Comparison of ENCODE assay signal across 26 cellular contexts in genomic region chr12:10160659-10161386, GRCh38. TPM values are rescaled to one million over a fixed set of nuclear protein-coding genes. Genes with fewer than 3 reads are reported as not detected.
DNase-seq lines count a peak whose midpoint lies in the region; ATAC-seq and TF ChIP-seq lines count a peak whose summit lies in the region.
"Had no signal": no experiment of that assay in that cellular context is flagged by ENCODE, and none has a peak within 500 bp of the region (broad histone marks: within the 10 kb centered on the region; RNA-seq: fewer than 3 reads in every experiment).

No MANE protein-coding gene starts in this region.

- no peaks in the 10 kb centered on the region for H3K27me3 ChIP-seq in BLaER1 treated with 17β-estradiol and CSF1 and Interleukin-3, amounts not matched to agents 10 nM and 100 nM
- H3K27me3 ChIP-seq in DOHH2 (ENCODE audit: control insufficient read depth, low read length) (no peaks in the 10 kb centered on the region), esophagus muscularis mucosa (no peaks in the 10 kb centered on the region)
- H3K27me3 ChIP-seq: heart left ventricle, Peyer's patch, transverse colon had no signal

- H3K27me3 Mint-ChIP-seq in activated T-cell treated with anti-CD3 and anti-CD28 coated beads, Interleukin-2, amount 50 U/mL, for 4 hours (ENCODE audit: low read depth) = no peaks in the 10 kb centered on the region

- H3K4me3 Mint-ChIP-seq in activated T-cell treated with anti-CD3 and anti-CD28 coated beads, Interleukin-2, amount 50 U/mL, for 4 hours = no peak overlapping the region
- H3K4me3 Mint-ChIP-seq: activated CD8-positive, alpha-beta T cell treated with anti-CD3 and anti-CD28 coated beads, Interleukin-2, amount 10 ng/mL, durations not matched to agents 7 days and 5 days; activated T-cell treated with anti-CD3 and anti-CD28 coated beads, Interleukin-2, amount 50 U/mL, for 72 hours; H9; stimulated activated naive CD8-positive, alpha-beta T cell treated with anti-CD3 and anti-CD28 coated beads, Interleukin-15, amount 100 ng/mL, for 72 hours had no signal

- TF ChIP-seq CTCF in DOHH2 (IDR thresholded peaks at IDR 0.05; ENCODE audit: low read depth, low read length, poor library complexity, severe bottlenecking) = no peak
- TF ChIP-seq CTCF in esophagus muscularis mucosa (IDR thresholded peaks at IDR 0.05) = no peak

- H3K36me3 Mint-ChIP-seq in activated T-cell treated with anti-CD3 and anti-CD28 coated beads, Interleukin-2, amount 50 U/mL, for 4 hours (ENCODE audit: insufficient read depth) = no peaks in the 10 kb centered on the region

- no peaks in the 10 kb centered on the region for H3K9me3 Mint-ChIP-seq in activated T-cell treated with anti-CD3 and anti-CD28 coated beads, Interleukin-2, amount 50 U/mL, for 4 hours
- H3K9me3 Mint-ChIP-seq: activated T-cell treated with anti-CD3 and anti-CD28 coated beads, Interleukin-2, amount 50 U/mL, for 72 hours; H9; stimulated activated naive CD8-positive, alpha-beta T cell treated with anti-CD3 and anti-CD28 coated beads, Interleukin-15, amount 100 ng/mL, for 72 hours had no signal

- peaks cover 8% of the 10 kb centered on the region; the same call in 1 of the 2 replicates for H3F3A ChIP-seq in DOHH2 (ENCODE audit: control insufficient read depth, insufficient read depth)

- H4K20me1 ChIP-seq in BLaER1 treated with 17β-estradiol and CSF1 and Interleukin-3, amounts not matched to agents 10 nM and 100 nM = no peaks in the 10 kb centered on the region
- H4K20me1 ChIP-seq in DOHH2 (ENCODE audit: control insufficient read depth, insufficient read depth, low read depth, low read length) = no peaks in the 10 kb centered on the region

- no peaks in the 10 kb centered on the region for H3K79me2 ChIP-seq in DOHH2 (ENCODE audit: control insufficient read depth, low read length)

- H3K4me1 ChIP-seq in BLaER1 treated with 17β-estradiol and CSF1 and Interleukin-3, amounts not matched to agents 10 nM and 100 nM = peaks cover 0 to 74% (median 21%) of the 10 kb centered on the region in 10 experiments; a peak in 15 of 20 replicates
- H3K4me1 ChIP-seq in DOHH2 (ENCODE audit: control insufficient read depth, low read length) (peaks cover 49% of the 10 kb centered on the region), esophagus muscularis mucosa (peaks cover 0 to 18% (median 14%) of the 10 kb centered on the region in 4 donors)
- H3K4me1 ChIP-seq: Peyer's patch, transverse colon had no signal

- H3K4me3 ChIP-seq in BLaER1 treated with 17β-estradiol and CSF1 and Interleukin-3, amounts not matched to agents 10 nM and 100 nM = peak overlapping the region in 1 of 10 experiments; percentile 17; a peak in 2 of 20 replicates
- peak overlapping the region; percentile 8; the same call in 1 of the 2 replicates for H3K4me3 ChIP-seq in DOHH2 (ENCODE audit: low read length)
- H3K4me3 ChIP-seq in esophagus muscularis mucosa = no peak overlapping the region
- H3K4me3 ChIP-seq: heart left ventricle, left ventricle myocardium inferior, Peyer's patch, transverse colon had no signal

- H3K9ac ChIP-seq in BLaER1 treated with 17β-estradiol and CSF1 and Interleukin-3, amounts not matched to agents 10 nM and 100 nM = peak overlapping the region in 3 of 11 experiments; percentile 43 to 65 (median 55); a peak in 7 of 22 replicates

- H3K36me3 ChIP-seq in BLaER1 treated with 17β-estradiol and CSF1 and Interleukin-3, amounts not matched to agents 10 nM and 100 nM = peaks cover 0 to 4% (median 0%) of the 10 kb centered on the region in 11 experiments; a peak in 1 of 22 replicates
- H3K36me3 ChIP-seq in DOHH2 (ENCODE audit: control insufficient read depth, low read length) = no peaks in the 10 kb centered on the region
- no peaks in the 10 kb centered on the region for H3K36me3 ChIP-seq in esophagus muscularis mucosa
- H3K36me3 ChIP-seq: heart left ventricle, left ventricle myocardium inferior, Peyer's patch, transverse colon had no signal

- no peaks in the 10 kb centered on the region for H3K4me1 Mint-ChIP-seq in activated T-cell treated with anti-CD3 and anti-CD28 coated beads, Interleukin-2, amount 50 U/mL, for 4 hours (ENCODE audit: low read depth)
- H3K4me1 Mint-ChIP-seq: H9; stimulated activated naive CD8-positive, alpha-beta T cell treated with anti-CD3 and anti-CD28 coated beads, Interleukin-15, amount 100 ng/mL, for 72 hours had no signal

- TF ChIP-seq POLR2A in esophagus muscularis mucosa (IDR thresholded peaks at IDR 0.05; ENCODE audit: low read depth) = no peak

- WGBS in esophagus muscularis mucosa = 51% methylated on average over 6 of the region's 6 CpGs

- intact Hi-C loops in esophagus muscularis mucosa (cut with DNase I) = no loop called here

- DNase-seq in NOMO-1 treated with DMSO at 0.1 percent for 48 hours (lab: John Stamatoyannopoulos, UW; ENCODE audit: unreplicated experiment) = peak; percentile 85
- DNase-seq in esophagus muscularis mucosa (ENCODE audit: extremely low spot score) = no peak
- no peak for DNase-seq in mucosa of gallbladder (ENCODE audit: low spot score)
- no peak for DNase-seq in activated T-cell treated with anti-CD3 and anti-CD28 coated beads, Interleukin-2, amount 50 U/mL, for 4 hours
- DNase-seq in activated gamma-delta T cell treated with Interleukin-2 at 50 U/mL for 16 hours = no peak
- DNase-seq: activated CD8-positive, alpha-beta T cell treated with anti-CD3 and anti-CD28 coated beads, Interleukin-2, amount 10 ng/mL, durations not matched to agents 7 days and 5 days; activated naive CD4-positive, alpha-beta T cell treated with anti-CD3 and anti-CD28 coated beads, Interleukin-2, amount 50 U/mL, for 16 hours; activated T-cell treated with anti-CD3 and anti-CD28 coated beads, Interleukin-2, amount 50 U/mL, for 72 hours; DMS79 treated with DMSO at 0.1 percent for 48 hours; H9; heart left ventricle; KBM-7; left ventricle myocardium inferior; NCI-H2107; NCI-H69; Peyer's patch; small intestine; stimulated activated CD4-positive, alpha-beta T cell treated with anti-CD3 and anti-CD28 coated beads, Interleukin-2, amount 100 ng/mL, for 48 hours; stimulated activated naive CD8-positive, alpha-beta T cell treated with anti-CD3 and anti-CD28 coated beads, Interleukin-15, amount 100 ng/mL, for 72 hours; T1000; transverse colon had no signal

- no peak for ATAC-seq in HG03196 (IDR thresholded peaks at IDR 0.05; ENCODE audit: unreplicated experiment)
- no peak for ATAC-seq in activated T-cell treated with anti-CD3 and anti-CD28 coated beads, Interleukin-2, amount 50 U/mL, for 4 hours
- ATAC-seq: activated CD4-positive, CD25-positive, alpha-beta regulatory T cell treated with anti-CD3 and anti-CD28 coated beads, Interleukin-2, amount 50 U/mL, for 24 hours; activated CD8-positive, alpha-beta T cell treated with anti-CD3 and anti-CD28 coated beads, Interleukin-2, amount 10 ng/mL, durations not matched to agents 7 days and 5 days; activated T-cell treated with anti-CD3 and anti-CD28 coated beads, Interleukin-2, amount 50 U/mL, for 72 hours; heart left ventricle; stimulated activated naive CD8-positive, alpha-beta T cell treated with anti-CD3 and anti-CD28 coated beads, Interleukin-15, amount 100 ng/mL, for 72 hours had no signal

- peak overlapping the region in 5 of 11 experiments; percentile 3 to 78 (median 73); a peak in 10 of 22 replicates for H3K27ac ChIP-seq in BLaER1 treated with 17β-estradiol and CSF1 and Interleukin-3, amounts not matched to agents 10 nM and 100 nM
- no peak overlapping the region for H3K27ac ChIP-seq in DOHH2 (ENCODE audit: low read depth, low read length)
- H3K27ac ChIP-seq in esophagus muscularis mucosa (replicated peaks in 1 of 4) = peak overlapping the region; percentile 13 to 39 (median 23)
- H3K27ac ChIP-seq: left ventricle myocardium inferior, Peyer's patch, transverse colon had no signal

- TF ChIP-seq EP300 in esophagus muscularis mucosa (IDR thresholded peaks at IDR 0.05) = no peak

- H3K4me2 ChIP-seq in BLaER1 treated with 17β-estradiol and CSF1 and Interleukin-3, amounts not matched to agents 10 nM and 100 nM = peak overlapping the region in 6 of 11 experiments; percentile 45 to 90 (median 78); a peak in 11 of 22 replicates
- peak overlapping the region; percentile 40 for H3K4me2 ChIP-seq in DOHH2 (ENCODE audit: low read length)

- peaks cover 0 to 12% (median 5%) of the 10 kb centered on the region in 11 experiments; a peak in 7 of 22 replicates for H3K9me3 ChIP-seq in BLaER1 treated with 17β-estradiol and CSF1 and Interleukin-3, amounts not matched to agents 10 nM and 100 nM (replicated peaks in 1 of 11)
- H3K9me3 ChIP-seq in DOHH2 (ENCODE audit: control insufficient read depth, insufficient read depth, low read length) (no peaks in the 10 kb centered on the region), esophagus muscularis mucosa (no peaks in the 10 kb centered on the region)
- H3K9me3 ChIP-seq: heart left ventricle, left ventricle myocardium inferior, Peyer's patch, transverse colon had no signal

- no peaks in the 10 kb centered on the region for H3K9me2 ChIP-seq in DOHH2 (replicated peaks; ENCODE audit: control insufficient read depth, low read length)

RNA-seq across cellular contexts. Expression of gene OLR1, which starts 11.1 kb away (rescaled TPM):
- total RNA-seq in esophagus muscularis mucosa (1 to 10 TPM in 1 of 4 donors, under 1 TPM in 2, not detected in 1; 0.40 to 1.2 (median 0.58) TPM), mucosa of gallbladder (10.1 TPM)
- total RNA-seq in activated T-cell treated with anti-CD3 and anti-CD28 coated beads, Interleukin-2, amount 50 U/mL, for 4 hours = not detected
- total RNA-seq: activated CD8-positive, alpha-beta T cell treated with anti-CD3 and anti-CD28 coated beads, Interleukin-2, amount 10 ng/mL, durations not matched to agents 7 days and 5 days; activated T-cell treated with anti-CD3 and anti-CD28 coated beads, Interleukin-2, amount 50 U/mL, for 72 hours; H9; Peyer's patch; pulmonary artery endothelial cell had no signal

RNA-seq across cellular contexts. Expression of gene TMEM52B, which starts 18.0 kb away (rescaled TPM):
- total RNA-seq in esophagus muscularis mucosa = 1 to 10 TPM in 1 of 4 donors, under 1 TPM in 1, not detected in 2; 0.17 to 1.6 TPM
- 0.86 TPM for total RNA-seq in mucosa of gallbladder
- total RNA-seq in activated T-cell treated with anti-CD3 and anti-CD28 coated beads, Interleukin-2, amount 50 U/mL, for 4 hours = not detected
- total RNA-seq: activated CD8-positive, alpha-beta T cell treated with anti-CD3 and anti-CD28 coated beads, Interleukin-2, amount 10 ng/mL, durations not matched to agents 7 days and 5 days; activated T-cell treated with anti-CD3 and anti-CD28 coated beads, Interleukin-2, amount 50 U/mL, for 72 hours; H9; left ventricle myocardium inferior; Peyer's patch; pulmonary artery endothelial cell; transverse colon had no signal

RNA-seq across cellular contexts. Expression of gene CLEC7A, which starts 30.8 kb away (rescaled TPM):
- total RNA-seq in esophagus muscularis mucosa (1 to 10 TPM; 1.7 to 9.4 (median 3.2) TPM), mucosa of gallbladder (10.8 TPM)
- under 1 TPM in 2 of 3 donors, not detected in 1; 0.16 to 0.69 TPM for total RNA-seq in activated T-cell treated with anti-CD3 and anti-CD28 coated beads, Interleukin-2, amount 50 U/mL, for 4 hours
- total RNA-seq: activated CD8-positive, alpha-beta T cell treated with anti-CD3 and anti-CD28 coated beads, Interleukin-2, amount 10 ng/mL, durations not matched to agents 7 days and 5 days; activated T-cell treated with anti-CD3 and anti-CD28 coated beads, Interleukin-2, amount 50 U/mL, for 72 hours; H9 had no signal

RNA-seq across cellular contexts. Expression of gene GABARAPL1, which starts 51.9 kb away (rescaled TPM):
- total RNA-seq in esophagus muscularis mucosa (100 to 1,000 TPM; 142 to 352 (median 213) TPM), mucosa of gallbladder (154 TPM)
- 10 to 100 TPM in 1 of 3 donors, 1 to 10 TPM in 2; 6.3 to 10.4 (median 9.3) TPM for total RNA-seq in activated T-cell treated with anti-CD3 and anti-CD28 coated beads, Interleukin-2, amount 50 U/mL, for 4 hours
